ENCODE assay signal across 23 cellular contexts in the genomic region with DNA sequence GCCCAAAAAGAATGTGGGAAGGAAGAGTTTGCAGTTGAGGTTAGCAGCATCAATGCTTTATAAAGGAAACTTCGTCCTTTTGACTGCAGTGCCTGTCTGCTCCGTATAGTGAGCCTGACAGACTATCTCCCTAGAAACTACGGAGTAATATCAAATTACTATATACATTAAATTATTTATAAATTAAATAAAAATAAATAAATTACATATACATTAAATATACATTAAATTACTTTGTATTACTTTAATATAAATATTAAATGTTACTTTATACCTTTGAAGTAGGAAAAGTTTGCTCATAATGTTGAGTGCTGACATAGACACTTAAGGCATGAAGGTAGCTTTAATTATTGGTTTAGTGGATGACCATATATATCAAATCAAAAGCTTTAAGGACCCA.
DNase-seq lines count a peak whose midpoint lies in the region; TF ChIP-seq lines count a peak whose summit lies in the region.
"Had no signal": no experiment of that assay in that cellular context is flagged by ENCODE, and none has a peak within 500 bp of the region (broad histone marks: within the 10 kb centered on the region; RNA-seq: fewer than 3 reads in every experiment).

No MANE protein-coding gene starts in this region.

- no peaks in the 10 kb centered on the region for H3K4me1 Mint-ChIP-seq in activated naive CD4-positive, alpha-beta T cell treated with anti-CD3 and anti-CD28 coated beads, Interleukin-2, amount 10 ng/mL, durations not matched to agents 7 days and 5 days
- H3K4me1 Mint-ChIP-seq: CD14-positive monocyte; CD8-positive, alpha-beta memory T cell had no signal

- DNase-seq in A673 (ENCODE audit: low spot score) (no peak), SJSA1 (ENCODE audit: low read depth in 1 of 2, low spot score in 2 of 2) (no peak), kidney tubule cell (ENCODE audit: low spot score) (peak; percentile 17), ascending aorta (ENCODE audit: low spot score in 2 of 2) (no peak), EL (no peak)
- no peak for DNase-seq in activated naive CD4-positive, alpha-beta T cell treated with anti-CD3 and anti-CD28 coated beads, Interleukin-2, amount 10 ng/mL, durations not matched to agents 7 days and 5 days
- DNase-seq: BE2C; CD8-positive, alpha-beta memory T cell; DMS 273 treated with DMSO at 0.1 percent for 48 hours; DMS79 treated with DMSO at 0.1 percent for 48 hours; KG1; MG63; NCI-H1105 treated with DMSO at 0.1 percent for 48 hours; NCI-H146; NCI-H1930; NCI-H2107; NCI-H446 treated with DMSO at 0.1 percent for 48 hours; NCI-H526; NCI-H82; NK-92 treated with Interleukin-12 subunit alpha and Interleukin-12 subunit beta, amount 100 ng/mL, for 24 hours had no signal

- no peaks in the 10 kb centered on the region for H3K9me3 Mint-ChIP-seq in activated naive CD4-positive, alpha-beta T cell treated with anti-CD3 and anti-CD28 coated beads, Interleukin-2, amount 10 ng/mL, durations not matched to agents 7 days and 5 days
- H3K9me3 Mint-ChIP-seq: CD8-positive, alpha-beta memory T cell had no signal

- POLR2A ChIA-PET in A673 (lab: Charles Lee; ENCODE audit: low non-redundant PET), result no interaction called here

- no peak overlapping the region for H3K4me3 Mint-ChIP-seq in activated naive CD4-positive, alpha-beta T cell treated with anti-CD3 and anti-CD28 coated beads, Interleukin-2, amount 10 ng/mL, durations not matched to agents 7 days and 5 days
- H3K4me3 Mint-ChIP-seq: CD14-positive monocyte; CD8-positive, alpha-beta memory T cell had no signal

- H3K9ac ChIP-seq in skeletal muscle satellite cell (ENCODE audit: low read depth, low read length), result peak overlapping the region; percentile 64

- H3K4me1 ChIP-seq in A673 (ENCODE audit: insufficient read depth, low read length, poor library complexity, severe bottlenecking), result peaks cover 15% of the 10 kb centered on the region
- H3K4me1 ChIP-seq in SJSA1 (replicated peaks), result peaks cover 15% of the 10 kb centered on the region
- H3K4me1 ChIP-seq in skeletal muscle satellite cell (ENCODE audit: control insufficient read depth, insufficient read depth, low read length), result peaks cover 21% of the 10 kb centered on the region
- H3K4me1 ChIP-seq in ascending aorta, result no peaks in the 10 kb centered on the region
- H3K4me1 ChIP-seq: BE2C had no signal

- no peaks in the 10 kb centered on the region for H3K36me3 Mint-ChIP-seq in activated naive CD4-positive, alpha-beta T cell treated with anti-CD3 and anti-CD28 coated beads, Interleukin-2, amount 10 ng/mL, durations not matched to agents 7 days and 5 days
- H3K36me3 Mint-ChIP-seq: CD14-positive monocyte; CD8-positive, alpha-beta memory T cell had no signal

- H3K27me3 Mint-ChIP-seq in activated naive CD4-positive, alpha-beta T cell treated with anti-CD3 and anti-CD28 coated beads, Interleukin-2, amount 10 ng/mL, durations not matched to agents 7 days and 5 days, result no peaks in the 10 kb centered on the region

- BruUV-seq in A673 (replicated peaks; lab: Mats Ljungman, UMichigan), result no TSS peak

- no peak overlapping the region for H3K4me2 ChIP-seq in skeletal muscle satellite cell (ENCODE audit: low read length)

- peak overlapping the region; percentile 72 for H3K27ac ChIP-seq in A673 (ENCODE audit: low read depth, low read length, poor library complexity, severe bottlenecking)
- H3K27ac ChIP-seq in SJSA1, result peak overlapping the region; percentile 32
- H3K27ac ChIP-seq in ascending aorta, result no peak overlapping the region

- H3K27me3 ChIP-seq in A673 (replicated peaks; ENCODE audit: insufficient read depth, low read depth, low read length, poor library complexity) (no peaks in the 10 kb centered on the region), SJSA1 (replicated peaks) (no peaks in the 10 kb centered on the region), skeletal muscle satellite cell (ENCODE audit: control insufficient read depth, insufficient read depth, low read length) (no peaks in the 10 kb centered on the region), ascending aorta (no peaks in the 10 kb centered on the region)
- H3K27me3 ChIP-seq: BE2C, MG63, SJCRH30 had no signal

- no peak overlapping the region for H3K4me3 ChIP-seq in A673 (ENCODE audit: low read depth, low read length, poor library complexity, severe bottlenecking)
- no peak overlapping the region for H3K4me3 ChIP-seq in SJSA1
- no peak overlapping the region for H3K4me3 ChIP-seq in skeletal muscle satellite cell (ENCODE audit: low read length)
- H3K4me3 ChIP-seq in ascending aorta, result no peak overlapping the region
- H3K4me3 ChIP-seq: MG63, SJCRH30 had no signal

- H3K27ac Mint-ChIP-seq in activated naive CD4-positive, alpha-beta T cell treated with anti-CD3 and anti-CD28 coated beads, Interleukin-2, amount 10 ng/mL, durations not matched to agents 7 days and 5 days, result no peak overlapping the region
- H3K27ac Mint-ChIP-seq: CD14-positive monocyte; CD8-positive, alpha-beta memory T cell had no signal

- intact Hi-C loops in A673 (cut with micrococcal nuclease; ENCODE audit: unreplicated experiment) (no loop called here), ascending aorta (cut with DNase I) (no loop called here)

- no peaks in the 10 kb centered on the region for H3K36me3 ChIP-seq in A673 (ENCODE audit: insufficient read depth, low read length, poor library complexity, severe bottlenecking)
- no peaks in the 10 kb centered on the region for H3K36me3 ChIP-seq in SJSA1
- no peaks in the 10 kb centered on the region for H3K36me3 ChIP-seq in skeletal muscle satellite cell (ENCODE audit: insufficient read depth, low read length)
- no peaks in the 10 kb centered on the region for H3K36me3 ChIP-seq in ascending aorta
- H3K36me3 ChIP-seq: BE2C, MG63, SJCRH30 had no signal

- H3K9me3 ChIP-seq in A673 (ENCODE audit: low read depth, low read length, poor library complexity, severe bottlenecking) (no peaks in the 10 kb centered on the region), SJSA1 (replicated peaks) (no peaks in the 10 kb centered on the region), skeletal muscle satellite cell (replicated peaks; ENCODE audit: low read length) (no peaks in the 10 kb centered on the region), ascending aorta (no peaks in the 10 kb centered on the region)
- H3K9me3 ChIP-seq: BE2C, MG63, SJCRH30 had no signal

- TF ChIP-seq CTCF in A673 (conservative IDR thresholded peaks at IDR 0.05; ENCODE audit: low read depth, low read length) (no peak), ascending aorta (IDR thresholded peaks at IDR 0.05) (no peak)

- CTCF ChIA-PET in A673 (lab: Charles Lee), result no interaction called here
- CTCF ChIA-PET in activated naive CD4-positive, alpha-beta T cell treated with anti-CD3 and anti-CD28 coated beads, Interleukin-2, amount 10 ng/mL, durations not matched to agents 7 days and 5 days (lab: Charles Lee), result no interaction called here

Comparison
In these comparisons a context has a peak if more than half of its experiments do, and no peak if none do; other contexts are left out.
1. H3K27ac ChIP-seq: peak in A673 (single experiment) and SJSA1 (single experiment); none in ascending aorta (0 of 2).